Comparison of ENCODE assay signal across 17 cellular contexts in the genomic region with DNA sequence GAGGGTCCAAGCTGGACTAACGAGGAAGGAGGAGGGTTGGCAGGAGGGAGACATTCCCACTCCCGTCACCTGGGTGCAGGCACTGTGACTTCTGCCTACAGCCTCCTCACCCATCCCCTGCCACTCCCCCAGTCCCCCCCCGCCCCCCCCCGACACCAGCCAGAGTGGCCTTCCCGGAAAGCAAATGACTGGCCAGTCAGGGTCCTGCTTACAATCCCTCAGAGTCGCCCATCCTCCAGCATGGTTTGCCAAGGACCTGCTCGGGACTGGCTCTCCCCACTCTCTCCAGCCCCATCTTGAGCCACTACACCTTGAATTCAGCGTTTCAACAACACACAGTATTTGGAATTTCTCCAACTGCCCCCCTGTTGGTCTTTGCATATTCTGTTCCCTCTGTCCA. TPM values are rescaled to one million over a fixed set of nuclear protein-coding genes. Genes with fewer than 3 reads are reported as not detected.
DNase-seq lines count a peak whose midpoint lies in the region; TF ChIP-seq lines count a peak whose summit lies in the region.
"Had no signal": no experiment of that assay in that cellular context is flagged by ENCODE, and none has a peak within 500 bp of the region (broad histone marks: within the 10 kb centered on the region; RNA-seq: fewer than 3 reads in every experiment).

No MANE protein-coding gene starts in this region.

- peak overlapping the region; percentile 92 for H2BK15ac ChIP-seq in neuronal stem cell (ENCODE audit: low read length)

- peak overlapping the region; percentile 62 for H3K4me2 ChIP-seq in neuronal stem cell (ENCODE audit: insufficient read depth, low read length, poor library complexity, severe bottlenecking)

- H3K27me3 ChIP-seq in H7 (ENCODE audit: control insufficient read depth, insufficient read depth, low read length) (peaks cover 35% of the 10 kb centered on the region), NT2/D1 (ENCODE audit: insufficient read depth, insufficient read length) (peaks cover 38% of the 10 kb centered on the region), iPS-15b (ENCODE audit: control insufficient read depth, insufficient read depth, low read length) (peaks cover 37% of the 10 kb centered on the region), neuronal stem cell (ENCODE audit: control insufficient read depth in 3 of 3, insufficient read depth in 3 of 3, low read depth in 1 of 3, low read length in 3 of 3) (peaks cover 4 to 60% (median 28%) of the 10 kb centered on the region in 3 experiments), tibial artery (peaks cover 0 to 29% of the 10 kb centered on the region in 2 donors)

- DNase-seq in H7 (peak; percentile 66), NT2/D1 (ENCODE audit: low read depth, low spot score) (no peak), neuronal stem cell (ENCODE audit: low spot score) (no peak), NCI-H187 (lab: John Stamatoyannopoulos, UW) (no peak), SIG-M5 treated with dmso at 0.1 percent for 504 hours (lab: John Stamatoyannopoulos, UW; ENCODE audit: unreplicated experiment) (no peak), tibial artery (no peak), AG08395 (ENCODE audit: low spot score) (no peak)
- DNase-seq: activated CD4-positive, alpha-beta T cell treated with anti-CD3 and anti-CD28 coated beads, Interleukin-2, amount 10 ng/mL, durations not matched to agents 24 days and 14 days; activated naive CD4-positive, alpha-beta T cell; activated T-cell treated with anti-CD3 and anti-CD28 coated beads, Interleukin-2, amount 50 U/mL, for 48 hours; cortex of kidney; KG1; natural killer cell; NCI-H1436; NCI-H2227 treated with DMSO at 0.1 percent for 48 hours; sigmoid colon had no signal

- H3K9me3 ChIP-seq in NT2/D1 (ENCODE audit: insufficient read depth, low read length): no peaks in the 10 kb centered on the region
- H3K9me3 ChIP-seq in iPS-15b (ENCODE audit: control insufficient read depth, insufficient read depth, low read length): no peaks in the 10 kb centered on the region
- no peaks in the 10 kb centered on the region for H3K9me3 ChIP-seq in neuronal stem cell (replicated peaks in 1 of 2; ENCODE audit: control insufficient read depth in 2 of 2, insufficient read depth in 1 of 2, low read depth in 1 of 2, low read length in 2 of 2)
- H3K9me3 ChIP-seq in tibial artery: no peaks in the 10 kb centered on the region
- H3K9me3 ChIP-seq: sigmoid colon had no signal

- H3K27ac ChIP-seq in neuronal stem cell (replicated peaks; ENCODE audit: low read length): no peak overlapping the region
- H3K27ac ChIP-seq in tibial artery: no peak overlapping the region
- H3K27ac ChIP-seq: sigmoid colon had no signal

- H3K9ac ChIP-seq in NT2/D1 (ENCODE audit: insufficient read length, low read depth): no peak overlapping the region
- H3K9ac ChIP-seq in iPS-15b (ENCODE audit: low read depth, low read length): no peak overlapping the region
- peak overlapping the region; percentile 79 for H3K9ac ChIP-seq in neuronal stem cell (ENCODE audit: low read depth, low read length, poor library complexity)

- H3K23ac ChIP-seq in neuronal stem cell (ENCODE audit: low read depth, low read length, poor library complexity): no peak overlapping the region

- H2BK5ac ChIP-seq in neuronal stem cell (ENCODE audit: low read length): no peak overlapping the region

- H3K4me1 ChIP-seq in NT2/D1 (ENCODE audit: insufficient read depth, insufficient read length) (peaks cover 13% of the 10 kb centered on the region), iPS-15b (ENCODE audit: control insufficient read depth, insufficient read depth, low read length) (peaks cover 2% of the 10 kb centered on the region), neuronal stem cell (ENCODE audit: control insufficient read depth in 2 of 2, insufficient read depth in 1 of 2, low read depth in 1 of 2, low read length in 2 of 2) (peaks cover 0 to 3% of the 10 kb centered on the region in 2 donors), tibial artery (peaks cover 0 to 10% (median 3%) of the 10 kb centered on the region in 4 donors)

- H4K8ac ChIP-seq in neuronal stem cell (ENCODE audit: low read depth, low read length): no peak overlapping the region

- no peak for TF ChIP-seq CTCF in tibial artery (IDR thresholded peaks at IDR 0.05)

- H2AFZ ChIP-seq in neuronal stem cell (ENCODE audit: low read length): peak overlapping the region; percentile 61

- no CpG with 5 or more reads among the region's 8 CpGs for WGBS in neuronal stem cell (ENCODE audit: extremely low coverage in 2 of 2, insufficient read length in 2 of 2, insufficient replicate concordance in 1 of 2), 2 donors

- H3K4ac ChIP-seq in neuronal stem cell (ENCODE audit: low read length): no peak overlapping the region

- H3K4me3 ChIP-seq in H7 (ENCODE audit: insufficient read depth, low read depth, low read length): peak overlapping the region; percentile 43; the same call in 1 of the 2 replicates
- H3K4me3 ChIP-seq in NT2/D1 (ENCODE audit: insufficient read length, low read depth): peak overlapping the region; percentile 32
- H3K4me3 ChIP-seq in iPS-15b (ENCODE audit: low read depth, low read length): peak overlapping the region; percentile 54
- peak overlapping the region in 1 of 2 donors; percentile 69 for H3K4me3 ChIP-seq in neuronal stem cell (ENCODE audit: low read length in 2 of 2)
- no peak overlapping the region for H3K4me3 ChIP-seq in tibial artery

- H3K18ac ChIP-seq in neuronal stem cell (ENCODE audit: low read length): no peak overlapping the region

- H2BK12ac ChIP-seq in neuronal stem cell (ENCODE audit: low read length): no peak overlapping the region

- peak overlapping the region; percentile 6 for H2AK5ac ChIP-seq in neuronal stem cell (ENCODE audit: low read depth, low read length)

- H3K79me1 ChIP-seq in neuronal stem cell (ENCODE audit: low read depth, low read length): no peaks in the 10 kb centered on the region

- H2BK120ac ChIP-seq in neuronal stem cell (ENCODE audit: low read depth, low read length): no peak overlapping the region

- intact Hi-C loops in tibial artery (cut with DNase I; ENCODE audit: low total_unique reads): no loop called here

- H3K36me3 ChIP-seq in H7 (replicated peaks; ENCODE audit: control insufficient read depth, insufficient read depth, low read length) (no peaks in the 10 kb centered on the region), NT2/D1 (ENCODE audit: insufficient read depth, insufficient read length, low read length) (no peaks in the 10 kb centered on the region), iPS-15b (ENCODE audit: control insufficient read depth, insufficient read depth, low read length) (no peaks in the 10 kb centered on the region), neuronal stem cell (replicated peaks in 1 of 2; ENCODE audit: control insufficient read depth in 2 of 2, insufficient read depth in 2 of 2, low read length in 2 of 2) (no peaks in the 10 kb centered on the region), tibial artery (no peaks in the 10 kb centered on the region)
- H3K36me3 ChIP-seq: sigmoid colon had no signal

- H3K14ac ChIP-seq in neuronal stem cell (ENCODE audit: low read length): no peak overlapping the region

- H4K91ac ChIP-seq in neuronal stem cell (ENCODE audit: low read depth, low read length, poor library complexity): no peak overlapping the region

RNA-seq across cellular contexts. Expression of a gene that starts 59.6 kb away (rescaled TPM):
- 27.0 and 37.0 TPM in 2 replicates for total RNA-seq in H7 (2014; rRNA removed; shearing (Covaris generic))
- 48.7 TPM for polyA plus RNA-seq in neuronal stem cell (2013, experiment 1 of 2)
- polyA plus RNA-seq in neuronal stem cell (2013, experiment 2 of 2): 47.2 TPM

RNA-seq across cellular contexts. Expression of a gene that starts 59.8 kb away (rescaled TPM):
- total RNA-seq in H7 (2014; rRNA removed; shearing (Covaris generic)): 4.0 and 5.7 TPM in 2 replicates
- 8.2 TPM for polyA plus RNA-seq in neuronal stem cell (2013, experiment 1 of 2)
- polyA plus RNA-seq in neuronal stem cell (2013, experiment 2 of 2): 9.1 TPM

Comparison
In these comparisons a context has a peak if more than half of its experiments do, and no peak if none do; other contexts are left out.
1. H3K4me3 ChIP-seq: peak in H7 (single experiment), NT2/D1 (single experiment) and iPS-15b (single experiment); none in tibial artery (0 of 2).